23 cellular contexts compared by ENCODE assay signal in the genomic region with DNA sequence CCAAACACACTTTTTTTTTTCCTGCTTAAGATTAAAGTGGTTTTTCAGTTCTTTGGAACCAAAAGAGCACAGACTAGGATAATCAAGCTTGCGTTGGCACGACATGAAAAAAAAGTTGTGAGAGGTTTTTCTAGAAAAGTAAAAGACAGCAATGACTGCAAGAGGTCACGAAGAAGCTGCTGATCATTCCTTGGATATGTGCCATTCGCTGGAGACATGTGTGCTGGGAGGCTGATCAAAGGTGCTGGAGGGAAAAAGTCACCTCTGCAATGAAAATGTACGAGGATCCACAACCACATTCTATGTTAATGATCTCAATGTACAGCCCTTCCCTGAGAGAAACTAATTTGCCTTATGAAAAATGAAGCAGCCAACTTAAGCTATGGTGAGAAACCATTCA. TPM values are rescaled to one million over a fixed set of nuclear protein-coding genes. Genes with fewer than 3 reads are reported as not detected.
DNase-seq lines count a peak whose midpoint lies in the region; ATAC-seq and TF ChIP-seq lines count a peak whose summit lies in the region.
"Had no signal": no experiment of that assay in that cellular context is flagged by ENCODE, and none has a peak within 500 bp of the region (broad histone marks: within the 10 kb centered on the region; RNA-seq: fewer than 3 reads in every experiment).

No MANE protein-coding gene starts in this region.

- ATAC-seq in CD4-positive, alpha-beta T cell (ENCODE audit: poor library complexity): no peak
- ATAC-seq in psoas muscle: no peak
- ATAC-seq in HG03442 (IDR thresholded peaks at IDR 0.05; ENCODE audit: unreplicated experiment): no peak
- ATAC-seq: activated CD4-positive, alpha-beta T cell treated with anti-CD3 and anti-CD28 coated beads for 36 hours; activated CD8-positive, alpha-beta T cell treated with anti-CD3 and anti-CD28 coated beads, Interleukin-2, amount 10 ng/mL, durations not matched to agents 7 days and 5 days; effector memory CD8-positive, alpha-beta T cell had no signal

- no peaks in the 10 kb centered on the region for H3K9me2 ChIP-seq in OCI-LY1 (ENCODE audit: low read depth, low read length)

- H3K4me1 Mint-ChIP-seq in CD4-positive, alpha-beta T cell (ENCODE audit: low read depth): peaks cover 60% of the 10 kb centered on the region
- H3K4me1 Mint-ChIP-seq in type B pancreatic cell (ENCODE audit: unreplicated experiment): peaks cover 42% of the 10 kb centered on the region

- H3K27me3 ChIP-seq in CD4-positive, alpha-beta T cell (ENCODE audit: control insufficient read depth, insufficient read depth, low read length): no peaks in the 10 kb centered on the region
- no peaks in the 10 kb centered on the region for H3K27me3 ChIP-seq in OCI-LY1 (ENCODE audit: insufficient read depth, low read length)
- no peaks in the 10 kb centered on the region for H3K27me3 ChIP-seq in psoas muscle (ENCODE audit: insufficient read depth in 3 of 3, low read length in 2 of 3)
- H3K27me3 ChIP-seq: brain microvascular endothelial cell, ovary had no signal

- TF ChIP-seq CTCF in CD4-positive, alpha-beta T cell (IDR thresholded peaks at IDR 0.05): no peak
- TF ChIP-seq CTCF in OCI-LY1 (IDR thresholded peaks at IDR 0.05; ENCODE audit: low read length): no peak
- TF ChIP-seq CTCF in fibroblast of mammary gland (conservative IDR thresholded peaks at IDR 0.05; ENCODE audit: control insufficient read depth, insufficient read depth, low read depth, low read length): no peak
- no peak for TF ChIP-seq CTCF in psoas muscle (IDR thresholded peaks at IDR 0.05)
- no peak for TF ChIP-seq CTCF in type B pancreatic cell (conservative IDR thresholded peaks at IDR 0.05)

- CTCF ChIA-PET in CD4-positive, alpha-beta T cell (lab: Charles Lee): interaction anchor here (1.7 kb wide), 1 partner anchor 21 kb away, joined by 5 read pairs; no protein-coding TSS in a partner anchor

- peak overlapping the region; percentile 70 for H3K27ac Mint-ChIP-seq in CD4-positive, alpha-beta T cell
- H3K27ac Mint-ChIP-seq in type B pancreatic cell: no peak overlapping the region
- H3K27ac Mint-ChIP-seq: memory B cell had no signal

- no peaks in the 10 kb centered on the region for H3F3A ChIP-seq in OCI-LY1 (ENCODE audit: insufficient read depth, low read length)

- no peaks in the 10 kb centered on the region for H3K27me3 Mint-ChIP-seq in CD4-positive, alpha-beta T cell
- H3K27me3 Mint-ChIP-seq in type B pancreatic cell: no peaks in the 10 kb centered on the region
- H3K27me3 Mint-ChIP-seq: activated CD4-positive, alpha-beta T cell treated with anti-CD3 and anti-CD28 coated beads for 36 hours; CD4-positive, CD25-positive, alpha-beta regulatory T cell; effector memory CD8-positive, alpha-beta T cell; memory B cell had no signal

- H3K9ac ChIP-seq in OCI-LY1 (ENCODE audit: low read length): no peak overlapping the region

- H3K36me3 Mint-ChIP-seq in CD4-positive, alpha-beta T cell (ENCODE audit: low read depth): peaks cover 64% of the 10 kb centered on the region
- H3K36me3 Mint-ChIP-seq in type B pancreatic cell: peaks cover 18% of the 10 kb centered on the region

- POLR2A ChIA-PET in CD4-positive, alpha-beta T cell (lab: Charles Lee): interaction anchor here (1.0 kb wide), 1 partner anchor 137 kb away, joined by 4 read pairs; the partner anchor contains the start of gene SLC35B4

- H3K27ac ChIP-seq in CD4-positive, alpha-beta T cell (ENCODE audit: low read depth, low read length): no peak overlapping the region
- H3K27ac ChIP-seq in OCI-LY1 (ENCODE audit: low read depth, low read length, poor library complexity, severe bottlenecking): no peak overlapping the region
- H3K27ac ChIP-seq in psoas muscle: peak overlapping the region; percentile 33
- H3K27ac ChIP-seq: brain microvascular endothelial cell had no signal

- no peak for DNase-seq in CD4-positive, alpha-beta T cell
- peak; percentile 25 for DNase-seq in fibroblast of mammary gland (ENCODE audit: low read depth)
- no peak for DNase-seq in psoas muscle
- no peak for DNase-seq in stimulated activated naive CD4-positive, alpha-beta T cell (lab: John Stamatoyannopoulos, UW)
- DNase-seq in type B pancreatic cell (ENCODE audit: extremely low spot score, unreplicated experiment): no peak
- DNase-seq: activated CD4-positive, alpha-beta T cell treated with anti-CD3 and anti-CD28 coated beads for 36 hours; activated CD8-positive, alpha-beta T cell treated with anti-CD3 and anti-CD28 coated beads, Interleukin-2, amount 10 ng/mL, durations not matched to agents 7 days and 5 days; activated gamma-delta T cell treated with Interleukin-2 at 50 U/mL for 16 hours; activated T-cell treated with anti-CD3 and anti-CD28 coated beads, Interleukin-2, amount 50 U/mL, for 1 hour; brain microvascular endothelial cell; effector memory CD8-positive, alpha-beta T cell; erythroblast; kidney glomerular epithelial cell; NCI-H146; NCI-H446 treated with DMSO at 0.1 percent for 48 hours; NCI-H82; ovary; stimulated activated CD4-positive, alpha-beta T cell treated with anti-CD3 and anti-CD28 coated beads, Interleukin-4, amount 100 ng/mL, for 1 hour had no signal

- intact Hi-C loops in CD4-positive, alpha-beta T cell (cut with DNase I, micrococcal nuclease): loop anchor here in 1 of 2 experiments (10.0 kb wide), 3 partner anchors 531 to 1101 kb away; partner anchors contain the start of genes AGBL3 and NUP205
- intact Hi-C loops in psoas muscle (cut with DNase I): no loop called here

- no peaks in the 10 kb centered on the region for H3K9me3 ChIP-seq in CD4-positive, alpha-beta T cell (ENCODE audit: control insufficient read depth, low read length)
- H3K9me3 ChIP-seq in OCI-LY1 (ENCODE audit: low read length): no peaks in the 10 kb centered on the region
- H3K9me3 ChIP-seq in psoas muscle: no peaks in the 10 kb centered on the region
- H3K9me3 ChIP-seq: ovary had no signal

- H4K20me1 ChIP-seq in OCI-LY1 (ENCODE audit: insufficient read depth, low read length): no peaks in the 10 kb centered on the region

- H3K4me3 ChIP-seq in OCI-LY1 (ENCODE audit: low read depth, low read length, poor library complexity, severe bottlenecking) (no peak overlapping the region), fibroblast of mammary gland (ENCODE audit: control insufficient read depth, low read depth, low read length) (no peak overlapping the region), psoas muscle (no peak overlapping the region)
- H3K4me3 ChIP-seq: ovary had no signal

- H3K4me2 ChIP-seq in OCI-LY1 (ENCODE audit: low read length): 0 out of 2 replicates have a peak overlapping the region, but pooled peaks have one; percentile 6

- no peaks in the 10 kb centered on the region for H3K79me2 ChIP-seq in OCI-LY1 (ENCODE audit: insufficient read depth, low read length)

- H3K36me3 ChIP-seq in OCI-LY1 (ENCODE audit: insufficient read depth, low read length) (peaks cover 42% of the 10 kb centered on the region), psoas muscle (ENCODE audit: insufficient read depth in 1 of 2, low read depth in 1 of 2) (peaks cover 4 to 48% of the 10 kb centered on the region in 2 donors)
- H3K36me3 ChIP-seq: ovary had no signal

- H3K4me3 Mint-ChIP-seq in CD4-positive, alpha-beta T cell: no peak overlapping the region
- no peak overlapping the region for H3K4me3 Mint-ChIP-seq in type B pancreatic cell
- H3K4me3 Mint-ChIP-seq: activated CD4-positive, alpha-beta T cell treated with anti-CD3 and anti-CD28 coated beads for 36 hours had no signal

- WGBS in psoas muscle, 3 donors: 40 to 61% (median 47%) methylated on average over 5 of the region's 5 CpGs

- H3K4me1 ChIP-seq in OCI-LY1 (ENCODE audit: insufficient read depth, low read length, severe bottlenecking): peaks cover 43% of the 10 kb centered on the region
- peaks cover 47% of the 10 kb centered on the region for H3K4me1 ChIP-seq in psoas muscle

- no peaks in the 10 kb centered on the region for H3K9me3 Mint-ChIP-seq in CD4-positive, alpha-beta T cell
- no peaks in the 10 kb centered on the region for H3K9me3 Mint-ChIP-seq in type B pancreatic cell
- H3K9me3 Mint-ChIP-seq: CD4-positive, CD25-positive, alpha-beta regulatory T cell; effector memory CD8-positive, alpha-beta T cell; memory B cell; T-helper 2 cell treated with Interferon-gamma antibody and Interleukin-4, amounts not matched to agents 5 μg/mL and 100 μg/mL, for 36 hours had no signal

- no peak overlapping the region for H2AFZ ChIP-seq in OCI-LY1 (ENCODE audit: low read length)

RNA-seq across cellular contexts. Expression of gene AKR1B1, which starts 5.4 kb away (rescaled TPM):
- 10 to 100 TPM; 60.6 to 65.5 TPM for total RNA-seq in CD4-positive, alpha-beta T cell
- total RNA-seq in psoas muscle: 100 to 1,000 TPM; 188 to 266 (median 197) TPM
- 100 to 1,000 TPM; 147 to 274 (median 216) TPM for polyA plus RNA-seq in psoas muscle
- total RNA-seq in type B pancreatic cell (ENCODE audit: low replicate concordance): 78.4 and 138 TPM in 2 replicates
